Comparison of ENCODE assay signal across 2 cellular contexts in the genomic region with DNA sequence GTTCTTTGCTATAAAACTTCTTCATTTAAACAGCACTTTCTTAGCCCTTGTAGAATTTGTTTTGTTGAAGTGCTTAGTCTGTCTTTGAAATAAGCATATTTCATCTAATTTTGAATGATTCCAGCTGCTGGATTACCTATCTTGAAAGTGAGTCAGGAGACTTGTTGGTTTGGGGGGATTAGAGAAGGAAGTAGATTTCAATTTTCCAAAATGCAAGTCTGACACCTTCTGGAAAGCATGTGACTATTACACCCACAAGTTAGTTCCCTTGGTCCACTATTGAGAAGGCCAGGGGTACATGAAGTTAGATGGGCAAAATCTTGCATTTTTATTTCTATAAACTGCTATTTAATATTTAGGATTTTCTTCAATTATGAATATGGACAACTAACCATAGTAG.
TF ChIP-seq lines count a peak whose summit lies in the region.

No MANE protein-coding gene starts in this region.

TF ChIP-seq in SK-N-SH, 30 proteins besides CTCF, POLR2A, EP300 and RAD21 (continued from another document):
- TF ChIP-seq FOXJ3 (CRISPR knock-in tag; IDR thresholded peaks at IDR 0.05) (no peak), RXRA (IDR thresholded peaks at IDR 0.05; ENCODE audit: borderline replicate concordance, low read depth) (no peak), MXI1 (IDR thresholded peaks at IDR 0.05; ENCODE audit: low read depth, low read length) (no peak), CHD2 (IDR thresholded peaks at IDR 0.05; ENCODE audit: low read length, partially characterized antibody) (no peak), ZBTB33 (IDR thresholded peaks at IDR 0.05; ENCODE audit: borderline replicate concordance, low read depth) (no peak), SIN3A (IDR thresholded peaks at IDR 0.05; ENCODE audit: borderline replicate concordance, low read depth, low read length) (no peak), NFIC (IDR thresholded peaks at IDR 0.05; ENCODE audit: borderline replicate concordance) (no peak), JUND (IDR thresholded peaks at IDR 0.05) (no peak), EZH2phosphoT487 (IDR thresholded peaks at IDR 0.05; ENCODE audit: borderline replicate concordance, low read depth) (no peak), GABPA (IDR thresholded peaks at IDR 0.05; ENCODE audit: low read depth) (no peak)

TF ChIP-seq in SK-N-SH treated with all-trans-retinoic acid at 6 μM for 48 hours, 23 proteins besides CTCF, POLR2A, EP300 and RAD21 (continued from another document):
- TF ChIP-seq, protein P1, sequence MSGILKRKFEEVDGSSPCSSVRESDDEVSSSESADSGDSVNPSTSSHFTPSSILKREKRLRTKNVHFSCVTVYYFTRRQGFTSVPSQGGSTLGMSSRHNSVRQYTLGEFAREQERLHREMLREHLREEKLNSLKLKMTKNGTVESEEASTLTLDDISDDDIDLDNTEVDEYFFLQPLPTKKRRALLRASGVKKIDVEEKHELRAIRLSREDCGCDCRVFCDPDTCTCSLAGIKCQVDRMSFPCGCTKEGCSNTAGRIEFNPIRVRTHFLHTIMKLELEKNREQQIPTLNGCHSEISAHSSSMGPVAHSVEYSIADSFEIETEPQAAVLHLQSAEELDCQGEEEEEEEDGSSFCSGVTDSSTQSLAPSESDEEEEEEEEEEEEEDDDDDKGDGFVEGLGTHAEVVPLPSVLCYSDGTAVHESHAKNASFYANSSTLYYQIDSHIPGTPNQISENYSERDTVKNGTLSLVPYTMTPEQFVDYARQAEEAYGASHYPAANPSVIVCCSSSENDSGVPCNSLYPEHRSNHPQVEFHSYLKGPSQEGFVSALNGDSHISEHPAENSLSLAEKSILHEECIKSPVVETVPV (CRISPR knock-in tag; IDR thresholded peaks at IDR 0.05), result no peak
- no peak for TF ChIP-seq ZFP30 (CRISPR knock-in tag; IDR thresholded peaks at IDR 0.05)
- TF ChIP-seq CSDC2 (CRISPR knock-in tag; IDR thresholded peaks at IDR 0.05), result no peak
- no peak for TF ChIP-seq TCF4 (CRISPR knock-in tag; IDR thresholded peaks at IDR 0.05; ENCODE audit: borderline replicate concordance)
- no peak for TF ChIP-seq OSR1 (CRISPR knock-in tag; IDR thresholded peaks at IDR 0.05)
